ENCODE assay signal across 27 cellular contexts in genomic region chr1:30244801-30245200, GRCh38.
"Had no signal": no experiment of that assay in that cellular context is flagged by ENCODE, and none has a peak within 500 bp of the region (broad histone marks: within the 10 kb centered on the region; RNA-seq: fewer than 3 reads in every experiment).

No MANE protein-coding gene starts in this region.

- H3K4me1 Mint-ChIP-seq: naive B cell; naive thymus-derived CD8-positive, alpha-beta T cell; stimulated activated memory B cell treated with anti-CD40 and anti-IgM and Interleukin-4, amounts not matched to agents 10 μg/mL and 1 μg/mL and 100 μg/mL, for 72 hours had no signal

- H3K4me1 ChIP-seq: parathyroid adenoma, psoas muscle, right lobe of liver, stomach, thyroid gland, transverse colon, vagina had no signal

- DNase-seq: naive B cell; naive thymus-derived CD8-positive, alpha-beta T cell; occipital lobe; ovary; psoas muscle; right cardiac atrium; stimulated activated CD4-positive, alpha-beta T cell treated with anti-CD3 and anti-CD28 coated beads, Interleukin-15, amount 100 ng/mL, for 24 hours; stimulated activated CD4-positive, alpha-beta T cell treated with anti-CD3 and anti-CD28 coated beads, Interleukin-2, amount 100 ng/mL, for 24 hours; stimulated activated CD4-positive, alpha-beta T cell treated with anti-CD3 and anti-CD28 coated beads, Interleukin-4, amount 100 ng/mL, for 1 hour; stimulated activated CD4-positive, alpha-beta T cell treated with anti-CD3 and anti-CD28 coated beads, Interleukin-4, amount 100 ng/mL, for 4 hours; stimulated activated CD8-positive, alpha-beta memory T cell treated with anti-CD3 and anti-CD28 coated beads, Interleukin-4, amount 100 ng/mL, for 48 hours; stimulated activated naive CD4-positive, alpha-beta T cell; stomach; thyroid gland; transverse colon had no signal

- H3K9me3 ChIP-seq: ovary, psoas muscle, right lobe of liver, stomach, thoracic aorta, thyroid gland, transverse colon, vagina had no signal

- ATAC-seq: naive thymus-derived CD8-positive, alpha-beta T cell; natural killer cell treated with Interleukin-12 subunit alpha and Interleukin-12 subunit beta and Interleukin-15 and Interleukin-18, amount 100 ng/mL, for 72 hours; psoas muscle; right cardiac atrium; right lobe of liver; stimulated activated memory B cell treated with anti-CD40 and anti-IgM and Interleukin-4, amounts not matched to agents 10 μg/mL and 1 μg/mL and 100 μg/mL, for 72 hours had no signal

- H3K27me3 ChIP-seq: ovary, right lobe of liver, thyroid gland, vagina had no signal

- H3K27ac ChIP-seq: neural progenitor cell, ovary, parathyroid adenoma, psoas muscle, right lobe of liver, skin epidermis, stomach, thoracic aorta, thyroid gland, transverse colon, vagina had no signal

- H3K36me3 ChIP-seq: neural progenitor cell, ovary, right lobe of liver, stomach, thoracic aorta, thyroid gland, transverse colon, vagina had no signal

- H3K9ac ChIP-seq: neural progenitor cell, parathyroid adenoma had no signal

- H3K4me3 Mint-ChIP-seq: naive B cell; naive thymus-derived CD8-positive, alpha-beta T cell; natural killer cell treated with Interleukin-12 subunit alpha and Interleukin-12 subunit beta and Interleukin-15 and Interleukin-18, amount 100 ng/mL, for 72 hours; neural progenitor cell; stimulated activated memory B cell treated with anti-CD40 and anti-IgM and Interleukin-4, amounts not matched to agents 10 μg/mL and 1 μg/mL and 100 μg/mL, for 72 hours; stimulated activated naive CD8-positive, alpha-beta T cell treated with anti-CD3 and anti-CD28 coated beads, Interleukin-15, Interleukin-2, amounts not matched to agents 100 ng/mL and 50 ng/mL, for 24 hours; type B pancreatic cell had no signal

- H3K27ac Mint-ChIP-seq: natural killer cell treated with Interleukin-12 subunit alpha and Interleukin-12 subunit beta and Interleukin-15 and Interleukin-18, amount 100 ng/mL, for 72 hours; neural progenitor cell; progenitor cell of endocrine pancreas; stimulated activated memory B cell treated with anti-CD40 and anti-IgM and Interleukin-4, amounts not matched to agents 10 μg/mL and 1 μg/mL and 100 μg/mL, for 72 hours; stimulated activated naive CD8-positive, alpha-beta T cell treated with anti-CD3 and anti-CD28 coated beads, Interleukin-15, Interleukin-2, amounts not matched to agents 100 ng/mL and 50 ng/mL, for 24 hours; type B pancreatic cell had no signal

- H3K36me3 Mint-ChIP-seq: naive B cell; natural killer cell treated with Interleukin-12 subunit alpha and Interleukin-12 subunit beta and Interleukin-15 and Interleukin-18, amount 100 ng/mL, for 72 hours; neural progenitor cell; stimulated activated memory B cell treated with anti-CD40 and anti-IgM and Interleukin-4, amounts not matched to agents 10 μg/mL and 1 μg/mL and 100 μg/mL, for 72 hours; type B pancreatic cell had no signal

- H3K9me3 Mint-ChIP-seq: naive thymus-derived CD8-positive, alpha-beta T cell; natural killer cell treated with Interleukin-12 subunit alpha and Interleukin-12 subunit beta and Interleukin-15 and Interleukin-18, amount 100 ng/mL, for 72 hours; neural progenitor cell; stimulated activated memory B cell treated with anti-CD40 and anti-IgM and Interleukin-4, amounts not matched to agents 10 μg/mL and 1 μg/mL and 100 μg/mL, for 72 hours; stimulated activated naive CD8-positive, alpha-beta T cell treated with anti-CD3 and anti-CD28 coated beads, Interleukin-15, Interleukin-2, amounts not matched to agents 100 ng/mL and 50 ng/mL, for 24 hours; type B pancreatic cell had no signal

- H3K4me3 ChIP-seq: neural progenitor cell, ovary, psoas muscle, right lobe of liver, skin epidermis, smooth muscle cell, stomach, thoracic aorta, thyroid gland, transverse colon, vagina had no signal
